Comparison of ENCODE assay signal across 8 cellular contexts in genomic region chr19:10858204-10858828, GRCh38. TPM values are rescaled to one million over a fixed set of nuclear protein-coding genes. Genes with fewer than 3 reads are reported as not detected.
A peak's percentile ranks its signal among the peaks of the same experiment; 100 is the strongest.
DNase-seq lines count a peak whose midpoint lies in the region; ATAC-seq, FAIRE-seq and TF ChIP-seq lines count a peak whose summit lies in the region.

No MANE protein-coding gene starts in this region.

- peak in 1 of 3 donors; percentile 34 for DNase-seq in CD4-positive, CD25-positive, alpha-beta regulatory T cell
- peak; percentile 68 for DNase-seq in HEK293T (ENCODE audit: extremely low spot score)
- no peak for DNase-seq in sigmoid colon
- DNase-seq in RCC 7860 (ENCODE audit: low spot score), result no peak
- DNase-seq in SIG-M5 treated with dmso at 0.1 percent for 504 hours (lab: John Stamatoyannopoulos, UW; ENCODE audit: unreplicated experiment), result no peak

- no peak overlapping the region for H3K4me3 Mint-ChIP-seq in CD4-positive, CD25-positive, alpha-beta regulatory T cell
- no peak overlapping the region for H3K4me3 Mint-ChIP-seq in activated T-helper 17 cell treated with anti-CD3 and anti-CD28 coated beads, Interleukin-2, amount 50 U/mL, for 72 hours

- no peak for TF ChIP-seq POLR2A in sigmoid colon (IDR thresholded peaks at IDR 0.05)

- intact Hi-C loops in sigmoid colon (cut with DNase I), result no loop called here

- H3K4me3 ChIP-seq in CD4-positive, CD25-positive, alpha-beta regulatory T cell (ENCODE audit: low read depth, low read length), result no peak overlapping the region
- H3K4me3 ChIP-seq in liver (ENCODE audit: low read depth in 1 of 3, low read length in 3 of 3), result no peak overlapping the region
- H3K4me3 ChIP-seq in sigmoid colon, result no peak overlapping the region

- H3K36me3 ChIP-seq in CD4-positive, CD25-positive, alpha-beta regulatory T cell (ENCODE audit: control insufficient read depth, insufficient read depth, low read length), result no peaks in the 10 kb centered on the region
- no peaks in the 10 kb centered on the region for H3K36me3 ChIP-seq in liver (ENCODE audit: control insufficient read depth in 4 of 4, insufficient read depth in 3 of 4, low read depth in 1 of 4, low read length in 3 of 4)
- no peaks in the 10 kb centered on the region for H3K36me3 ChIP-seq in sigmoid colon

- ATAC-seq in CD4-positive, CD25-positive, alpha-beta regulatory T cell (ENCODE audit: low read depth in 2 of 2), result peak in 1 of 2 donors; percentile 16
- peak; percentile 55 for ATAC-seq in activated T-helper 17 cell treated with anti-CD3 and anti-CD28 coated beads, Interleukin-2, amount 50 U/mL, for 72 hours (replicated peaks)
- no peak for ATAC-seq in HG02623 (IDR thresholded peaks at IDR 0.05; ENCODE audit: unreplicated experiment)

- no peaks in the 10 kb centered on the region for H3K9me3 Mint-ChIP-seq in CD4-positive, CD25-positive, alpha-beta regulatory T cell
- no peaks in the 10 kb centered on the region for H3K9me3 Mint-ChIP-seq in activated T-helper 17 cell treated with anti-CD3 and anti-CD28 coated beads, Interleukin-2, amount 50 U/mL, for 72 hours

- no peak for FAIRE-seq in RCC 7860 (lab: Jason Lieb, UNC)

- POLR2A ChIA-PET in HEK293T (lab: Yijun Ruan, JAX), result interaction anchor here (1.5 to 1.7 kb wide), 2 partner anchors 22 to 141 kb away, joined by 7 to 8 read pairs; partner anchors contain the start of genes DNM2 and TMED1

- no peaks in the 10 kb centered on the region for H3K9me3 ChIP-seq in CD4-positive, CD25-positive, alpha-beta regulatory T cell (ENCODE audit: control insufficient read depth in 2 of 2, low read length in 2 of 2)
- H3K9me3 ChIP-seq in liver (ENCODE audit: control insufficient read depth in 4 of 4, low read length in 3 of 4) (no peaks in the 10 kb centered on the region), sigmoid colon (no peaks in the 10 kb centered on the region)

- no peak overlapping the region for H3K9ac ChIP-seq in liver (ENCODE audit: low read depth in 1 of 2, low read length in 2 of 2)

- H3K27ac ChIP-seq in CD4-positive, CD25-positive, alpha-beta regulatory T cell (ENCODE audit: insufficient read depth, low read length, poor library complexity, severe bottlenecking), result no peak overlapping the region
- H3K27ac ChIP-seq in liver (ENCODE audit: low read depth in 1 of 2, low read length in 2 of 2), result no peak overlapping the region
- H3K27ac ChIP-seq in sigmoid colon, result no peak overlapping the region

- H3K36me3 Mint-ChIP-seq in CD4-positive, CD25-positive, alpha-beta regulatory T cell, result no peaks in the 10 kb centered on the region
- H3K36me3 Mint-ChIP-seq in activated T-helper 17 cell treated with anti-CD3 and anti-CD28 coated beads, Interleukin-2, amount 50 U/mL, for 72 hours (ENCODE audit: low read depth), result no peaks in the 10 kb centered on the region

- peak in 1 of 2 donors; percentile 26 for TF ChIP-seq RAD21 in liver (IDR thresholded peaks at IDR 0.05)

- CTCF ChIA-PET in HEK293T (lab: Yijun Ruan, JAX), result interaction anchor here (0.6 to 1.3 kb wide), 8 partner anchors 10 to 152 kb away, joined by 3 to 8 read pairs (median 4); partner anchors contain the start of gene TMED1

- TF ChIP-seq CTCF in liver (IDR thresholded peaks at IDR 0.05; ENCODE audit: low read depth, low read length, missing input control), result peak; percentile 31
- peak in 2 of 4 experiments; percentile 19 to 28 for TF ChIP-seq CTCF in sigmoid colon (IDR thresholded peaks at IDR 0.05)

- peaks cover 0 to 4% (median 0%) of the 10 kb centered on the region in 4 donors for H3K4me1 Mint-ChIP-seq in CD4-positive, CD25-positive, alpha-beta regulatory T cell
- H3K4me1 Mint-ChIP-seq in activated T-helper 17 cell treated with anti-CD3 and anti-CD28 coated beads, Interleukin-2, amount 50 U/mL, for 72 hours, result no peaks in the 10 kb centered on the region

- no peaks in the 10 kb centered on the region for H3K27me3 Mint-ChIP-seq in CD4-positive, CD25-positive, alpha-beta regulatory T cell
- H3K27me3 Mint-ChIP-seq in activated T-helper 17 cell treated with anti-CD3 and anti-CD28 coated beads, Interleukin-2, amount 50 U/mL, for 72 hours, result no peaks in the 10 kb centered on the region

- no peak for TF ChIP-seq EP300 in sigmoid colon (IDR thresholded peaks at IDR 0.05)

- no peaks in the 10 kb centered on the region for H3K4me1 ChIP-seq in CD4-positive, CD25-positive, alpha-beta regulatory T cell (ENCODE audit: control insufficient read depth, insufficient read depth, low read length, poor library complexity, severe bottlenecking)
- H3K4me1 ChIP-seq in liver (ENCODE audit: control insufficient read depth in 4 of 4, insufficient read depth in 4 of 4, low read length in 3 of 4), result no peaks in the 10 kb centered on the region
- no peaks in the 10 kb centered on the region for H3K4me1 ChIP-seq in sigmoid colon

- WGBS in liver, result 62% methylated on average over 4 of the region's 4 CpGs
- 48 to 65% methylated on average over 4 of the region's 4 CpGs for WGBS in sigmoid colon, 2 donors

- H3K27me3 ChIP-seq in CD4-positive, CD25-positive, alpha-beta regulatory T cell (ENCODE audit: control insufficient read depth, insufficient read depth, low read length), result no peaks in the 10 kb centered on the region
- H3K27me3 ChIP-seq in liver (ENCODE audit: control insufficient read depth in 4 of 4, insufficient read depth in 4 of 4, low read length in 3 of 4) (no peaks in the 10 kb centered on the region), sigmoid colon (no peaks in the 10 kb centered on the region)

- H3K27ac Mint-ChIP-seq in CD4-positive, CD25-positive, alpha-beta regulatory T cell, result peak overlapping the region in 2 of 3 donors; percentile 3 to 84
- no peak overlapping the region for H3K27ac Mint-ChIP-seq in activated T-helper 17 cell treated with anti-CD3 and anti-CD28 coated beads, Interleukin-2, amount 50 U/mL, for 72 hours

TF ChIP-seq in HEK293T, 16 proteins besides CTCF, POLR2A, EP300 and RAD21:
- TF ChIP-seq ZNF384 (IDR thresholded peaks at IDR 0.05), result peak; percentile 95
- no peak for TF ChIP-seq LEF1 (IDR thresholded peaks at IDR 0.05; ENCODE audit: borderline replicate concordance)

TF ChIP-seq in liver, 16 proteins besides CTCF, POLR2A, EP300 and RAD21 (continues in another document):
- no peak for TF ChIP-seq ATF3 (IDR thresholded peaks at IDR 0.05)
- TF ChIP-seq HNF4A (conservative IDR thresholded peaks at IDR 0.05), result no peak
- no peak for TF ChIP-seq GABPA (IDR thresholded peaks at IDR 0.05 in 1 of 2, conservative IDR thresholded peaks at IDR 0.05 in 1 of 2)
- no peak for TF ChIP-seq ZBTB33 (IDR thresholded peaks at IDR 0.05)
- no peak for TF ChIP-seq HNF4G (IDR thresholded peaks at IDR 0.05)
- TF ChIP-seq FOXA1 (IDR thresholded peaks at IDR 0.05), result no peak
- TF ChIP-seq TAF1 (conservative IDR thresholded peaks at IDR 0.05), result no peak
- TF ChIP-seq NR2F2 (IDR thresholded peaks at IDR 0.05), result no peak

RNA-seq across cellular contexts. Expression of gene C19orf38, which starts 10.1 kb away (rescaled TPM):
- total RNA-seq in CD4-positive, CD25-positive, alpha-beta regulatory T cell, result 0.49 TPM
- polyA plus RNA-seq in CD4-positive, CD25-positive, alpha-beta regulatory T cell, result 1 to 10 TPM in 1 of 4 donors, under 1 TPM in 2, not detected in 1; 0.40 to 1.1 (median 0.67) TPM
- 1 to 10 TPM in 1 of 2 donors, under 1 TPM in 1; 0.48 to 1.7 TPM for total RNA-seq in activated T-helper 17 cell treated with anti-CD3 and anti-CD28 coated beads, Interleukin-2, amount 50 U/mL, for 72 hours
- total RNA-seq in liver, result 1 to 10 TPM; 1.8 to 3.9 TPM
- polyA plus RNA-seq in liver, result 1 to 10 TPM in 1 of 2 donors, under 1 TPM in 1; 0.97 to 1.1 TPM
- total RNA-seq in sigmoid colon, result 1 to 10 TPM in 2 of 4 donors, under 1 TPM in 1, not detected in 1; 0.99 to 2.1 (median 2.0) TPM
- polyA plus RNA-seq in sigmoid colon, result 1 to 10 TPM in 2 of 3 donors, under 1 TPM in 1; 0.92 to 3.3 (median 1.2) TPM

RNA-seq across cellular contexts. Expression of gene CARM1, which starts 13.0 kb away (rescaled TPM):
- 26.0 TPM for total RNA-seq in CD4-positive, CD25-positive, alpha-beta regulatory T cell
- polyA plus RNA-seq in CD4-positive, CD25-positive, alpha-beta regulatory T cell, result under 1 TPM; 0.39 to 0.94 (median 0.53) TPM
- 10 to 100 TPM; 32.7 to 62.1 TPM for total RNA-seq in activated T-helper 17 cell treated with anti-CD3 and anti-CD28 coated beads, Interleukin-2, amount 50 U/mL, for 72 hours
- 10 to 100 TPM; 12.6 to 18.3 TPM for total RNA-seq in liver
- 10 to 100 TPM in 1 of 2 donors, 1 to 10 TPM in 1; 5.1 to 17.5 TPM for polyA plus RNA-seq in liver
- 10 to 100 TPM; 18.1 to 24.9 (median 20.8) TPM for total RNA-seq in sigmoid colon
- polyA plus RNA-seq in sigmoid colon, result 10 to 100 TPM; 21.6 to 51.8 (median 29.4) TPM

RNA-seq across cellular contexts. Expression of gene TMED1, which starts 22.3 kb away (rescaled TPM):
- total RNA-seq in CD4-positive, CD25-positive, alpha-beta regulatory T cell, result 10.2 TPM
- 10 to 100 TPM; 24.8 to 30.3 (median 27.5) TPM for polyA plus RNA-seq in CD4-positive, CD25-positive, alpha-beta regulatory T cell
- 10 to 100 TPM; 17.6 to 20.2 TPM for total RNA-seq in activated T-helper 17 cell treated with anti-CD3 and anti-CD28 coated beads, Interleukin-2, amount 50 U/mL, for 72 hours
- total RNA-seq in liver, result 10 to 100 TPM; 17.8 to 24.7 TPM
- 10 to 100 TPM; 28.4 to 34.7 TPM for polyA plus RNA-seq in liver
- total RNA-seq in sigmoid colon, result 10 to 100 TPM; 14.1 to 35.3 (median 28.9) TPM
- 10 to 100 TPM; 10.8 to 21.8 (median 15.3) TPM for polyA plus RNA-seq in sigmoid colon
